ENCODE assay signal across 20 cellular contexts in genomic region chr4:74120086-74120485, GRCh38. TPM values are rescaled to one million over a fixed set of nuclear protein-coding genes. Genes with fewer than 3 reads are reported as not detected.
A peak's percentile ranks its signal among the peaks of the same experiment; 100 is the strongest.
DNase-seq lines count a peak whose midpoint lies in the region; ATAC-seq and TF ChIP-seq lines count a peak whose summit lies in the region.
"Had no signal": no experiment of that assay in that cellular context is flagged by ENCODE, and none has a peak within 500 bp of the region (broad histone marks: within the 10 kb centered on the region; RNA-seq: fewer than 3 reads in every experiment).

No MANE protein-coding gene starts in this region.

- no peak overlapping the region for H3K27ac Mint-ChIP-seq in GM23338
- H3K27ac Mint-ChIP-seq: CD14-positive monocyte; CD4-positive, alpha-beta T cell; CD8-positive, alpha-beta memory T cell had no signal

- H3K36me3 ChIP-seq in GM23338 (ENCODE audit: insufficient read depth) (no peaks in the 10 kb centered on the region), heart left ventricle (no peaks in the 10 kb centered on the region), left lung (no peaks in the 10 kb centered on the region)
- H3K36me3 ChIP-seq: BE2C had no signal

- H3K9me2 ChIP-seq in GM23338 (ENCODE audit: insufficient read depth): 0 out of 2 replicates have a peak, but pooled peaks cover 3% of the 10 kb centered on the region

- peaks cover 16% of the 10 kb centered on the region for H3K9me3 Mint-ChIP-seq in GM23338

- H3K4me1 Mint-ChIP-seq in GM23338: no peaks in the 10 kb centered on the region; the same call in 2 of the 3 replicates
- H3K4me1 Mint-ChIP-seq: CD14-positive monocyte; CD8-positive, alpha-beta memory T cell had no signal

- H3K27ac ChIP-seq in GM23338 (ENCODE audit: low read depth) (no peak overlapping the region), heart left ventricle (no peak overlapping the region), left lung (no peak overlapping the region)
- H3K27ac ChIP-seq: BLaER1 treated with 17β-estradiol and CSF1 and Interleukin-3, amounts not matched to agents 10 nM and 100 nM had no signal

- 0 out of 2 replicates have a peak overlapping the region, but pooled peaks have one; percentile 16 for H2AFZ ChIP-seq in GM23338

- H3F3A ChIP-seq in GM23338 (replicated peaks; ENCODE audit: low read depth): no peaks in the 10 kb centered on the region

- H4K20me1 ChIP-seq in GM23338 (replicated peaks; ENCODE audit: insufficient read depth): no peaks in the 10 kb centered on the region
- H4K20me1 ChIP-seq: BLaER1 treated with 17β-estradiol and CSF1 and Interleukin-3, amounts not matched to agents 10 nM and 100 nM had no signal

- TF ChIP-seq POLR2A in heart left ventricle (IDR thresholded peaks at IDR 0.05): no peak

- peaks cover 10% of the 10 kb centered on the region; the same call in 2 of the 3 replicates for H3K36me3 Mint-ChIP-seq in GM23338 (ENCODE audit: low read depth)
- H3K36me3 Mint-ChIP-seq: CD8-positive, alpha-beta memory T cell had no signal

- no peaks in the 10 kb centered on the region for H3K4me1 ChIP-seq in GM23338 (ENCODE audit: insufficient read depth)
- H3K4me1 ChIP-seq in heart left ventricle: peaks cover 3 to 32% (median 18%) of the 10 kb centered on the region in 12 donors
- peaks cover 14 to 29% of the 10 kb centered on the region in 2 donors for H3K4me1 ChIP-seq in left lung
- H3K4me1 ChIP-seq: BE2C had no signal

- H3K4me2 ChIP-seq in GM23338: no peak overlapping the region
- H3K4me2 ChIP-seq: BLaER1 treated with 17β-estradiol and CSF1 and Interleukin-3, amounts not matched to agents 10 nM and 100 nM had no signal

- no peaks in the 10 kb centered on the region for H3K9me3 ChIP-seq in heart left ventricle
- H3K9me3 ChIP-seq in left lung: peaks cover 0 to 5% of the 10 kb centered on the region in 2 donors
- H3K9me3 ChIP-seq: BE2C had no signal

- TF ChIP-seq CTCF in GM23338 (conservative IDR thresholded peaks at IDR 0.05; ENCODE audit: low read depth in 2 of 2) (no peak), heart left ventricle (IDR thresholded peaks at IDR 0.05) (no peak), left lung (IDR thresholded peaks at IDR 0.05) (no peak)

- H3K4me3 Mint-ChIP-seq in GM23338: no peak overlapping the region
- H3K4me3 Mint-ChIP-seq: CD14-positive monocyte; CD4-positive, alpha-beta T cell; CD8-positive, alpha-beta memory T cell had no signal

- no peaks in the 10 kb centered on the region for H3K27me3 Mint-ChIP-seq in GM23338 (ENCODE audit: insufficient read depth, low read depth, poor library complexity)
- H3K27me3 Mint-ChIP-seq: CD4-positive, alpha-beta T cell had no signal

- H3K4me3 ChIP-seq in GM23338 (no peak overlapping the region), heart left ventricle (no peak overlapping the region), left lung (no peak overlapping the region)
- H3K4me3 ChIP-seq: BLaER1 treated with 17β-estradiol and CSF1 and Interleukin-3, amounts not matched to agents 10 nM and 100 nM; GM12878 had no signal

- 96 to 100% (median 98%) methylated on average over 1 of the region's 1 CpG for WGBS in heart left ventricle, 4 donors

- ATAC-seq in GM23338 (no peak), heart left ventricle (no peak), left lung (no peak)
- ATAC-seq: GM12878 had no signal

- H3K27me3 ChIP-seq in GM23338 (ENCODE audit: insufficient read depth) (no peaks in the 10 kb centered on the region), heart left ventricle (no peaks in the 10 kb centered on the region), left lung (no peaks in the 10 kb centered on the region)
- H3K27me3 ChIP-seq: BE2C; BLaER1 treated with 17β-estradiol and CSF1 and Interleukin-3, amounts not matched to agents 10 nM and 100 nM had no signal

- H3K79me2 ChIP-seq in GM23338 (replicated peaks; ENCODE audit: insufficient read depth): no peaks in the 10 kb centered on the region

- DNase-seq in GM23338 (ENCODE audit: low spot score) (no peak), fibroblast of gingiva (ENCODE audit: low read depth) (peak; percentile 29), kidney tubule cell (ENCODE audit: low spot score) (peak; percentile 27), heart left ventricle (no peak), hepatic stellate cell (ENCODE audit: low spot score) (no peak), left lung (no peak)
- DNase-seq: AML-193; BE2C; CD4-positive, alpha-beta T cell; CD8-positive, alpha-beta memory T cell; DMS 273 treated with DMSO at 0.1 percent for 48 hours; DMS79; EL; GDM1; H7; HCEC 1CT had no signal

- intact Hi-C loops in heart left ventricle (cut with DNase I): loop anchor here in 2 of 10 donors (10.0 kb wide), 2 partner anchors 245 to 525 kb away; no protein-coding TSS in a partner anchor
- intact Hi-C loops in left lung (cut with DNase I): no loop called here

TF ChIP-seq in GM23338, 12 proteins besides CTCF, POLR2A, EP300 and RAD21 (continues in another document):
- no peak for TF ChIP-seq NANOG (IDR thresholded peaks at IDR 0.05; ENCODE audit: borderline replicate concordance)
- TF ChIP-seq, protein P1, sequence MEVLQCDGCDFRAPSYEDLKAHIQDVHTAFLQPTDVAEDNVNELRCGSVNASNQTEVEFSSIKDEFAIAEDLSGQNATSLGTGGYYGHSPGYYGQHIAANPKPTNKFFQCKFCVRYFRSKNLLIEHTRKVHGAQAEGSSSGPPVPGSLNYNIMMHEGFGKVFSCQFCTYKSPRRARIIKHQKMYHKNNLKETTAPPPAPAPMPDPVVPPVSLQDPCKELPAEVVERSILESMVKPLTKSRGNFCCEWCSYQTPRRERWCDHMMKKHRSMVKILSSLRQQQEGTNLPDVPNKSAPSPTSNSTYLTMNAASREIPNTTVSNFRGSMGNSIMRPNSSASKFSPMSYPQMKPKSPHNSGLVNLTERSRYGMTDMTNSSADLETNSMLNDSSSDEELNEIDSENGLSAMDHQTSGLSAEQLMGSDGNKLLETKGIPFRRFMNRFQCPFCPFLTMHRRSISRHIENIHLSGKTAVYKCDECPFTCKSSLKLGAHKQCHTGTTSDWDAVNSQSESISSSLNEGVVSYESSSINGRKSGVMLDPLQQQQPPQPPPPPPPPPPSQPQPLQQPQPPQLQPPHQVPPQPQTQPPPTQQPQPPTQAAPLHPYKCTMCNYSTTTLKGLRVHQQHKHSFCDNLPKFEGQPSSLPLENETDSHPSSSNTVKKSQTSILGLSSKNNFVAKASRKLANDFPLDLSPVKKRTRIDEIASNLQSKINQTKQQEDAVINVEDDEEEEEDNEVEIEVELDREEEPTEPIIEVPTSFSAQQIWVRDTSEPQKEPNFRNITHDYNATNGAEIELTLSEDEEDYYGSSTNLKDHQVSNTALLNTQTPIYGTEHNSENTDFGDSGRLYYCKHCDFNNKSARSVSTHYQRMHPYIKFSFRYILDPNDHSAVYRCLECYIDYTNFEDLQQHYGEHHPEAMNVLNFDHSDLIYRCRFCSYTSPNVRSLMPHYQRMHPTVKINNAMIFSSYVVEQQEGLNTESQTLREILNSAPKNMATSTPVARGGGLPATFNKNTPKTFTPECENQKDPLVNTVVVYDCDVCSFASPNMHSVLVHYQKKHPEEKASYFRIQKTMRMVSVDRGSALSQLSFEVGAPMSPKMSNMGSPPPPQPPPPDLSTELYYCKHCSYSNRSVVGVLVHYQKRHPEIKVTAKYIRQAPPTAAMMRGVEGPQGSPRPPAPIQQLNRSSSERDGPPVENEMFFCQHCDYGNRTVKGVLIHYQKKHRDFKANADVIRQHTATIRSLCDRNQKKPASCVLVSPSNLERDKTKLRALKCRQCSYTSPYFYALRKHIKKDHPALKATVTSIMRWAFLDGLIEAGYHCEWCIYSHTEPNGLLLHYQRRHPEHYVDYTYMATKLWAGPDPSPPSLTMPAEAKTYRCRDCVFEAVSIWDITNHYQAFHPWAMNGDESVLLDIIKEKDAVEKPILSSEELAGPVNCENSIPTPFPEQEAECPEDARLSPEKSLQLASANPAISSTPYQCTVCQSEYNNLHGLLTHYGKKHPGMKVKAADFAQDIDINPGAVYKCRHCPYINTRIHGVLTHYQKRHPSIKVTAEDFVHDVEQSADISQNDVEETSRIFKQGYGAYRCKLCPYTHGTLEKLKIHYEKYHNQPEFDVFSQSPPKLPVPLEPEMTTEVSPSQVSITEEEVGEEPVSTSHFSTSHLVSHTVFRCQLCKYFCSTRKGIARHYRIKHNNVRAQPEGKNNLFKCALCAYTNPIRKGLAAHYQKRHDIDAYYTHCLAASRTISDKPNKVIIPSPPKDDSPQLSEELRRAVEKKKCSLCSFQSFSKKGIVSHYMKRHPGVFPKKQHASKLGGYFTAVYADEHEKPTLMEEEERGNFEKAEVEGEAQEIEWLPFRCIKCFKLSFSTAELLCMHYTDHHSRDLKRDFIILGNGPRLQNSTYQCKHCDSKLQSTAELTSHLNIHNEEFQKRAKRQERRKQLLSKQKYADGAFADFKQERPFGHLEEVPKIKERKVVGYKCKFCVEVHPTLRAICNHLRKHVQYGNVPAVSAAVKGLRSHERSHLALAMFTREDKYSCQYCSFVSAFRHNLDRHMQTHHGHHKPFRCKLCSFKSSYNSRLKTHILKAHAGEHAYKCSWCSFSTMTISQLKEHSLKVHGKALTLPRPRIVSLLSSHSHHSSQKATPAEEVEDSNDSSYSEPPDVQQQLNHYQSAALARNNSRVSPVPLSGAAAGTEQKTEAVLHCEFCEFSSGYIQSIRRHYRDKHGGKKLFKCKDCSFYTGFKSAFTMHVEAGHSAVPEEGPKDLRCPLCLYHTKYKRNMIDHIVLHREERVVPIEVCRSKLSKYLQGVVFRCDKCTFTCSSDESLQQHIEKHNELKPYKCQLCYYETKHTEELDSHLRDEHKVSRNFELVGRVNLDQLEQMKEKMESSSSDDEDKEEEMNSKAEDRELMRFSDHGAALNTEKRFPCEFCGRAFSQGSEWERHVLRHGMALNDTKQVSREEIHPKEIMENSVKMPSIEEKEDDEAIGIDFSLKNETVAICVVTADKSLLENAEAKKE (CRISPR knock-in tag; IDR thresholded peaks at IDR 0.05): no peak
- TF ChIP-seq ZNF331 (CRISPR knock-in tag; IDR thresholded peaks at IDR 0.05; ENCODE audit: low read depth): no peak

RNA-seq across cellular contexts. Expression of gene CXCL2, which starts 21.1 kb away (rescaled TPM):
- total RNA-seq in GM23338 (2014; rRNA removed; shearing (Covaris generic)): 4.2 and 7.8 TPM in 2 replicates
- 3.3 TPM in 2 replicates for polyA plus RNA-seq in GM23338 (2016; fragmentation: Nextera tagmentation; extraction: Ambion mirVana)
- total RNA-seq in heart left ventricle: 10 to 100 TPM in 3 of 9 donors, 1 to 10 TPM in 6; 1.8 to 33.6 (median 5.9) TPM
- polyA plus RNA-seq in heart left ventricle: 1 to 10 TPM; 8.4 to 9.0 TPM
- 100 to 1,000 TPM in 1 of 2 donors, 10 to 100 TPM in 1; 64.4 to 114 TPM for total RNA-seq in left lung
- total RNA-seq: A172, GM12878, H7 had no signal
- polyA plus RNA-seq: CD8-positive, alpha-beta memory T cell; GM12878 had no signal

RNA-seq across cellular contexts. Expression of gene MTHFD2L, which starts 37.8 kb away (rescaled TPM):
- 24.4 and 29.2 TPM in 2 replicates for total RNA-seq in GM23338 (2014; rRNA removed; shearing (Covaris generic))
- polyA plus RNA-seq in GM23338 (2016; fragmentation: Nextera tagmentation; extraction: Ambion mirVana): 35.2 and 35.7 TPM in 2 replicates
- total RNA-seq in heart left ventricle: 10 to 100 TPM in 6 of 9 donors, 1 to 10 TPM in 3; 8.2 to 16.4 (median 12.6) TPM
- 10 to 100 TPM in 1 of 2 donors, 1 to 10 TPM in 1; 6.8 to 11.5 TPM for polyA plus RNA-seq in heart left ventricle
- 10 to 100 TPM in 1 of 2 donors, 1 to 10 TPM in 1; 9.1 to 14.8 TPM for total RNA-seq in left lung

Comparison
In these comparisons a context has a peak if more than half of its experiments do, and no peak if none do; other contexts are left out.
1. DNase-seq: peak in fibroblast of gingiva (single experiment) and kidney tubule cell (single experiment); none in GM23338 (single experiment), heart left ventricle (0 of 5), hepatic stellate cell (single experiment) and left lung (0 of 2).